In the genomic region with DNA sequence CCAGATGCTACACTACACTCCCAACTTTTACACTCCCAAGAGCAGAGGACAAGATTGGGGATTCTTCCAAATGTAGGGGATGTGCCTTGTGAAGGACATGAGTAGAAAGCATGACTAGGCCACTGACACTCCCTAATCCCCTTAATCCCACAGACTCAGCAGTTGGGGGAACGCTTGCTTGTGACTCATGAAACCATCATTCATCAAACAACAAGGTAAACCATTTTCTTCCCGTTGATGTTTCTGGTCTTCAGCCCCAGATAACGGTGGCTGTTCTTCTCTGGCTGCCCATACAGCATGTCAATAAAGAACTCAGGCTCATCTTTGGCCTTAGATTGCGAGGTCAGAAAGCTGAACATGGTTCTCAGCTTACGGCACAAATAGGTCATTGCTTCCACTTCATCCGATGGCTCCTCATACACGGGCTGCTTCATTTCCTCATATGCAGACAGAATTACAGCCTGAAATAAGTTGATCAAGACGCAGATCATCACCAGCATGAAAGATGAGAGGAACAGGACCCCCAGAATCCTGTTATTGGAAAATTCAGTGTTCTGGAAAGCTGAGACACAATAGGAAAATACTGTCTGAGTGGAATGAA, we compare ENCODE assay signal across 31 cellular contexts. TPM values are rescaled to one million over a fixed set of nuclear protein-coding genes. Genes with fewer than 3 reads are reported as not detected.
A peak's percentile ranks its signal among the peaks of the same experiment; 100 is the strongest.
DNase-seq lines count a peak whose midpoint lies in the region; ATAC-seq and TF ChIP-seq lines count a peak whose summit lies in the region.
"Had no signal": no experiment of that assay in that cellular context is flagged by ENCODE, and none has a peak within 500 bp of the region (broad histone marks: within the 10 kb centered on the region; RNA-seq: fewer than 3 reads in every experiment).

No MANE protein-coding gene starts in this region.

- no peak overlapping the region for H3K14ac ChIP-seq in IMR-90 (replicated peaks; ENCODE audit: low read depth, low read length)

- H3K9me3 ChIP-seq in IMR-90 (ENCODE audit: control insufficient read depth, insufficient read depth, low read length) (peaks cover 13% of the 10 kb centered on the region), RWPE2 (ENCODE audit: severe bottlenecking) (no peaks in the 10 kb centered on the region)
- H3K9me3 ChIP-seq: adrenal gland, Caco-2 had no signal

- in situ Hi-C loops in IMR-90 (cut with MboI; ENCODE audit: low sequenced_read_pairs), result no loop called here

- no peak overlapping the region for H4K91ac ChIP-seq in IMR-90 (ENCODE audit: insufficient read depth, low read depth, low read length)

- no peak overlapping the region for H3K4me3 ChIP-seq in IMR-90 (ENCODE audit: insufficient read depth, low read depth, low read length)
- H3K4me3 ChIP-seq in RWPE2 (ENCODE audit: severe bottlenecking), result no peak overlapping the region
- no peak overlapping the region for H3K4me3 ChIP-seq in retinal pigment epithelial cell (ENCODE audit: low read length)
- H3K4me3 ChIP-seq: adrenal gland, neural progenitor cell had no signal

- WGBS in IMR-90 (ENCODE audit: extremely low coverage in 2 of 2, insufficient read length in 1 of 2), 2 experiments, result 49% methylated on average over 5 of the region's 8 CpGs; no CpG with 5 or more reads in 1 of the 2 experiments

- no peak overlapping the region for H2AK9ac ChIP-seq in IMR-90 (replicated peaks; ENCODE audit: low read depth, low read length, poor library complexity)

- H3K36me3 ChIP-seq in IMR-90 (ENCODE audit: control insufficient read depth, insufficient read depth, low read length), result no peaks in the 10 kb centered on the region
- H3K36me3 ChIP-seq in RWPE2 (ENCODE audit: low read depth), result peaks cover 7% of the 10 kb centered on the region
- H3K36me3 ChIP-seq: adrenal gland, brain microvascular endothelial cell, neural progenitor cell had no signal

- H2BK20ac ChIP-seq in IMR-90 (ENCODE audit: low read depth, low read length), result no peak overlapping the region

- no peak overlapping the region for H3K9ac ChIP-seq in IMR-90 (ENCODE audit: low read depth, low read length)
- H3K9ac ChIP-seq: KMS-11, neural progenitor cell had no signal

- H2BK5ac ChIP-seq in IMR-90 (ENCODE audit: low read depth, low read length, poor library complexity, severe bottlenecking), result no peak overlapping the region

- CTCF ChIA-PET in IMR-90 (lab: Yijun Ruan, JAX), result no interaction called here

- no peak overlapping the region for H4K8ac ChIP-seq in IMR-90 (ENCODE audit: low read depth in 2 of 2, low read length in 2 of 2)

- dilution Hi-C loops in IMR-90 (cut with HindIII; ENCODE audit: low sequenced_read_pairs, unreplicated experiment), result no loop called here

- H3K23ac ChIP-seq in IMR-90 (ENCODE audit: low read depth, low read length), result no peak overlapping the region

- no peak overlapping the region for H4K5ac ChIP-seq in IMR-90 (ENCODE audit: low read depth, low read length)

- no TSS peak for BruUV-seq in IMR-90 (replicated peaks; lab: Mats Ljungman, UMichigan)

- DNase-seq in IMR-90 (peak; percentile 63), RWPE2 (ENCODE audit: low spot score) (no peak), retinal pigment epithelial cell (ENCODE audit: low read depth) (peak; percentile 20), anterior cingulate cortex (lab: John Stamatoyannopoulos, UW) (no peak), GM20000 (ENCODE audit: low spot score) (no peak), NCI-H2196 (lab: John Stamatoyannopoulos, UW; ENCODE audit: unreplicated experiment) (no peak)
- DNase-seq: activated B cell treated with CpG ODN at 0.5 μM for 24 hours; activated CD4-positive, alpha-beta T cell treated with anti-CD3 and anti-CD28 coated beads, Interleukin-2, amount 50 U/mL, for 1 hour; activated naive CD4-positive, alpha-beta T cell treated with Interleukin-2 at 50 U/mL for 16 hours; activated T-cell treated with anti-CD3 and anti-CD28 coated beads, Interleukin-2, amount 50 U/mL, for 72 hours; adrenal gland; brain microvascular endothelial cell; C1 segment of cervical spinal cord; Caco-2; DMS79; foreskin fibroblast; left colon; mammary epithelial cell; NCI-H1436 treated with DMSO at 0.1 percent for 48 hours; NCI-H446; posterior cingulate gyrus; SIG-M5; stimulated activated CD4-positive, alpha-beta T cell treated with anti-CD3 and anti-CD28 coated beads, Interleukin-15, amount 100 ng/mL, for 24 hours; stimulated activated naive CD4-positive, alpha-beta T cell treated with Interleukin-2 at 50 U/mL for 16 hours; T1000 had no signal

- H3K18ac ChIP-seq in IMR-90 (ENCODE audit: low read depth, low read length), result no peak overlapping the region

- intact Hi-C loops in IMR-90 (cut with micrococcal nuclease), result no loop called here

- H3K56ac ChIP-seq in IMR-90 (ENCODE audit: extremely low read depth, insufficient read depth, low read length), result no peak overlapping the region

- peaks cover under 1% of the 10 kb centered on the region in 2 experiments; a peak in 1 of 4 replicates for H3K79me1 ChIP-seq in IMR-90 (ENCODE audit: low read depth in 1 of 2, low read length in 2 of 2)

- no peak for TF ChIP-seq RAD21 in IMR-90 (IDR thresholded peaks at IDR 0.05; ENCODE audit: low read length)

- H3K4me1 ChIP-seq in IMR-90 (ENCODE audit: control insufficient read depth, insufficient read depth, low read length) (peaks cover 2% of the 10 kb centered on the region; the same call in 1 of the 2 replicates), RWPE2 (ENCODE audit: insufficient read depth, poor library complexity, severe bottlenecking) (peaks cover 11% of the 10 kb centered on the region)
- H3K4me1 ChIP-seq: adrenal gland, neural progenitor cell had no signal

- H3K4me2 ChIP-seq in IMR-90 (ENCODE audit: low read depth, low read length), result no peak overlapping the region
- H3K4me2 ChIP-seq: KMS-11, neural progenitor cell had no signal

- H3K27ac ChIP-seq in IMR-90 (ENCODE audit: insufficient read depth, low read length) (no peak overlapping the region), RWPE2 (ENCODE audit: poor library complexity, severe bottlenecking) (no peak overlapping the region)
- H3K27ac ChIP-seq: adrenal gland, brain microvascular endothelial cell, KMS-11, neural progenitor cell had no signal

- H3K9me1 ChIP-seq in IMR-90 (ENCODE audit: insufficient read depth, low read length), result peaks cover 4% of the 10 kb centered on the region; the same call in 1 of the 2 replicates

- POLR2A ChIA-PET in IMR-90 (lab: Charles Lee; ENCODE audit: unreplicated experiment), result no interaction called here

- H3K27me3 ChIP-seq in IMR-90 (ENCODE audit: control insufficient read depth, insufficient read depth, low read length) (peaks cover 17% of the 10 kb centered on the region), RWPE2 (ENCODE audit: insufficient read depth, poor library complexity, severe bottlenecking) (peaks cover under 1% of the 10 kb centered on the region)
- H3K27me3 ChIP-seq: adrenal gland, brain microvascular endothelial cell had no signal

- no peak overlapping the region for H2BK15ac ChIP-seq in IMR-90 (ENCODE audit: low read depth, low read length)

- ATAC-seq in IMR-90 (ENCODE audit: low read depth) (peak; percentile 54), RWPE2 (ENCODE audit: low read depth) (0 out of 3 replicates have a peak, but pooled peaks have one; percentile 14), esophagus mucosa (peak; percentile 85), GM21390 (IDR thresholded peaks at IDR 0.05; ENCODE audit: unreplicated experiment) (no peak)
- ATAC-seq: activated T-cell treated with anti-CD3 and anti-CD28 coated beads, Interleukin-2, amount 50 U/mL, for 72 hours; left colon; sciatic nerve had no signal

- H2AFZ ChIP-seq in IMR-90 (replicated peaks; ENCODE audit: low read length, poor library complexity), result no peak overlapping the region
- H2AFZ ChIP-seq: neural progenitor cell had no signal

- no peak overlapping the region for H2BK120ac ChIP-seq in IMR-90 (ENCODE audit: low read depth, low read length)

- TF ChIP-seq POLR2A in IMR-90 (IDR thresholded peaks at IDR 0.05; ENCODE audit: low read depth, low read length), result no peak

- TF ChIP-seq CTCF in IMR-90 (conservative IDR thresholded peaks at IDR 0.05; ENCODE audit: low read depth, low read length) (no peak), RWPE2 (IDR thresholded peaks at IDR 0.05; ENCODE audit: poor library complexity, severe bottlenecking) (no peak), retinal pigment epithelial cell (conservative IDR thresholded peaks at IDR 0.05; ENCODE audit: low read depth, low read length) (no peak), GM20000 (IDR thresholded peaks at IDR 0.05; ENCODE audit: extremely low read depth, missing control alignments) (no peak)

- H3K4ac ChIP-seq in IMR-90 (ENCODE audit: low read depth, low read length), result no peak overlapping the region

- H2AK5ac ChIP-seq in IMR-90 (ENCODE audit: low read depth, low read length), result no peak overlapping the region

- H4K20me1 ChIP-seq in IMR-90 (ENCODE audit: insufficient read depth, low read length), result no peaks in the 10 kb centered on the region

TF ChIP-seq in IMR-90, 13 proteins besides CTCF, POLR2A, EP300 and RAD21 (continues in another document):
- no peak for TF ChIP-seq MAZ (IDR thresholded peaks at IDR 0.05; ENCODE audit: borderline replicate concordance, low read depth, low read length)

RNA-seq across cellular contexts. Expression of a gene that starts 6.4 kb away (rescaled TPM):
- total RNA-seq in IMR-90 (2012; rRNA removed), result 8.9 and 11.5 TPM in 2 replicates
- 14.5 and 18.6 TPM in 2 replicates for polyA plus RNA-seq in IMR-90 (2012; rRNA removed)
- polyA plus RNA-seq in IMR-90 (2012; cell fraction: cytosol; rRNA removed), result 14.2 and 21.5 TPM in 2 replicates
- 31.7 and 48.8 TPM in 2 replicates for polyA plus RNA-seq in IMR-90 (2012; cell fraction: nucleus; rRNA removed; ENCODE audit: low replicate concordance)
- total RNA-seq in esophagus mucosa, result 3.1 TPM

RNA-seq across cellular contexts. Expression of a gene that starts 6.7 kb away (rescaled TPM):
- total RNA-seq in IMR-90 (2012; rRNA removed) (not detected in 2 replicates), esophagus mucosa (0.04 TPM)
- 0.02 TPM in 1 of 2 replicates, not detected in the other for polyA plus RNA-seq in IMR-90 (2012; rRNA removed)
- not detected in 2 replicates for polyA plus RNA-seq in IMR-90 (2012; cell fraction: cytosol; rRNA removed)
- polyA plus RNA-seq in IMR-90 (2012; cell fraction: nucleus; rRNA removed; ENCODE audit: low replicate concordance), result 0.02 TPM in 1 of 2 replicates, not detected in the other
- total RNA-seq: activated B cell treated with CpG ODN at 0.5 μM for 24 hours; activated T-cell treated with anti-CD3 and anti-CD28 coated beads, Interleukin-2, amount 50 U/mL, for 72 hours; Caco-2; HT-29; mammary epithelial cell had no signal
- polyA plus RNA-seq: mammary epithelial cell had no signal

RNA-seq across cellular contexts. Expression of a gene that starts 11.3 kb away (rescaled TPM):
- total RNA-seq in IMR-90 (2012; rRNA removed) (52.3 and 74.2 TPM in 2 replicates), esophagus mucosa (11.2 TPM)
- polyA plus RNA-seq in IMR-90 (2012; rRNA removed), result 43.0 and 43.6 TPM in 2 replicates
- polyA plus RNA-seq in IMR-90 (2012; cell fraction: cytosol; rRNA removed), result 32.5 and 46.3 TPM in 2 replicates
- 61.7 and 68.8 TPM in 2 replicates for polyA plus RNA-seq in IMR-90 (2012; cell fraction: nucleus; rRNA removed; ENCODE audit: low replicate concordance)

RNA-seq across cellular contexts. Expression of a gene that starts 40.2 kb away (rescaled TPM):
- total RNA-seq in IMR-90 (2012; rRNA removed), result 5.8 and 5.9 TPM in 2 replicates
- polyA plus RNA-seq in IMR-90 (2012; rRNA removed), result 15.6 and 17.1 TPM in 2 replicates
- 7.3 and 8.7 TPM in 2 replicates for polyA plus RNA-seq in IMR-90 (2012; cell fraction: cytosol; rRNA removed)
- 25.4 and 35.2 TPM in 2 replicates for polyA plus RNA-seq in IMR-90 (2012; cell fraction: nucleus; rRNA removed; ENCODE audit: low replicate concordance)
- 10.2 TPM for total RNA-seq in esophagus mucosa

Comparison
In these comparisons a context has a peak if more than half of its experiments do, and no peak if none do; other contexts are left out.
1. DNase-seq: peak in IMR-90 (single experiment) and retinal pigment epithelial cell (single experiment); none in RWPE2 (single experiment), anterior cingulate cortex (0 of 58), GM20000 (single experiment) and NCI-H2196 (single experiment).